12 cellular contexts compared by ENCODE assay signal in the genomic region with DNA sequence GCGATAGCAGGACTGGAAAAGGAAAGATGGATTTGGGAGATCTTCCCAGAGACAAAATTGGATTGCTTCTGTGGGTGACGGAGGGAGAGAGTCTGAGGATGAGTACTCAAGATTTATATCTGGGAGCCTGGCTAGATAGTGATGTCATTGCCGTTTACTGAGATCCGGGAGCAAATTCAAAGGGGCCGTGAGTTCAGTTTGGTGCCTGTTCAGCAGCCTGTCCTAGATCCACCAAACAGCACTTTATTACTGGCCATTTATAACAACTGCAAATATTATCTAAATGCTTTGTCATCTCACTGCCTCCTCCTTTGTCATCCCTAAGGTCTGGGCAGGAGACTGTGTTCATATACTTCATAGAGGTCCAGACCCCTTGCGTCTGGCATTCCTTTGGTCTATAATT. TPM values are rescaled to one million over a fixed set of nuclear protein-coding genes. Genes with fewer than 3 reads are reported as not detected.
DNase-seq lines count a peak whose midpoint lies in the region; ATAC-seq and TF ChIP-seq lines count a peak whose summit lies in the region.
"Had no signal": no experiment of that assay in that cellular context is flagged by ENCODE, and none has a peak within 500 bp of the region (broad histone marks: within the 10 kb centered on the region; RNA-seq: fewer than 3 reads in every experiment).

No MANE protein-coding gene starts in this region.

- H3K9me3 ChIP-seq in SJSA1 (replicated peaks) (no peaks in the 10 kb centered on the region), fibroblast of lung (ENCODE audit: control insufficient read depth, insufficient read depth, low read depth, low read length) (no peaks in the 10 kb centered on the region), skeletal muscle satellite cell (replicated peaks; ENCODE audit: low read length) (no peaks in the 10 kb centered on the region)

- no peak overlapping the region for H3K4me3 Mint-ChIP-seq in activated CD4-positive, alpha-beta T cell treated with anti-CD3 and anti-CD28 coated beads for 36 hours

- no peak overlapping the region for H3K9ac ChIP-seq in fibroblast of lung (ENCODE audit: insufficient read depth, low read length)
- H3K9ac ChIP-seq in skeletal muscle satellite cell (ENCODE audit: low read depth, low read length) = no peak overlapping the region

- TF ChIP-seq CTCF in fibroblast of lung (conservative IDR thresholded peaks at IDR 0.05 in 1 of 2, IDR thresholded peaks at IDR 0.05 in 1 of 2; ENCODE audit: low read depth in 1 of 2, low read length in 2 of 2) = no peak

- H3K36me3 ChIP-seq in SJSA1 (peaks cover 4% of the 10 kb centered on the region; the same call in 1 of the 2 replicates), fibroblast of lung (ENCODE audit: control insufficient read depth, insufficient read depth, low read length) (no peaks in the 10 kb centered on the region), skeletal muscle satellite cell (ENCODE audit: insufficient read depth, low read length) (no peaks in the 10 kb centered on the region)

- peaks cover 87% of the 10 kb centered on the region for H3K79me2 ChIP-seq in fibroblast of lung (ENCODE audit: control insufficient read depth, insufficient read depth, low read length)

- DNase-seq in activated CD4-positive, alpha-beta T cell treated with anti-CD3 and anti-CD28 coated beads for 36 hours = no peak
- no peak for DNase-seq in activated CD4-positive, alpha-beta T cell treated with anti-CD3 and anti-CD28 coated beads for 1 hour
- DNase-seq in SJSA1 (ENCODE audit: low read depth in 1 of 2, low spot score in 2 of 2) = peak in 1 of 2 experiments; percentile 34
- DNase-seq in fibroblast of lung (ENCODE audit: low read depth in 2 of 2) = peak in 1 of 2 donors; percentile 46
- DNase-seq: head of caudate nucleus, naive B cell, trophoblast cell had no signal

- no peaks in the 10 kb centered on the region for H4K20me1 ChIP-seq in fibroblast of lung (ENCODE audit: control insufficient read depth, extremely low read depth, insufficient read depth, low read length)

- H3K27ac ChIP-seq in SJSA1 = peak overlapping the region; percentile 37
- H3K27ac ChIP-seq in fibroblast of lung (ENCODE audit: insufficient read depth, low read length) = peak overlapping the region; percentile 64

- peaks cover 83% of the 10 kb centered on the region for H3K4me1 Mint-ChIP-seq in activated CD4-positive, alpha-beta T cell treated with anti-CD3 and anti-CD28 coated beads for 36 hours

- CTCF ChIA-PET in activated CD4-positive, alpha-beta T cell treated with anti-CD3 and anti-CD28 coated beads for 36 hours (lab: Charles Lee) = interaction anchor here (0.7 to 15.5 kb wide), 6 partner anchors 10 to 199 kb away, joined by 3 to 175 read pairs (median 4); no protein-coding TSS in a partner anchor

- H3K27ac Mint-ChIP-seq in activated CD4-positive, alpha-beta T cell treated with anti-CD3 and anti-CD28 coated beads for 36 hours = peak overlapping the region; percentile 35

- no peaks in the 10 kb centered on the region for H3K9me3 Mint-ChIP-seq in activated CD4-positive, alpha-beta T cell treated with anti-CD3 and anti-CD28 coated beads for 36 hours (ENCODE audit: low read depth)
- H3K9me3 Mint-ChIP-seq: naive B cell had no signal

- H3K4me1 ChIP-seq in SJSA1 (replicated peaks) = peaks cover 44% of the 10 kb centered on the region
- H3K4me1 ChIP-seq in fibroblast of lung (ENCODE audit: control insufficient read depth, extremely low read depth, insufficient read depth, low read length) = peaks cover 33% of the 10 kb centered on the region
- peaks cover 47% of the 10 kb centered on the region for H3K4me1 ChIP-seq in skeletal muscle satellite cell (ENCODE audit: control insufficient read depth, insufficient read depth, low read length)

- intact Hi-C loops in activated CD4-positive, alpha-beta T cell treated with anti-CD3 and anti-CD28 coated beads for 36 hours (cut with DNase I, micrococcal nuclease) = no loop called here

- H3K4me2 ChIP-seq in fibroblast of lung (ENCODE audit: extremely low read depth, insufficient read depth, low read length) = peak overlapping the region; percentile 41
- H3K4me2 ChIP-seq in skeletal muscle satellite cell (ENCODE audit: low read length) = peak overlapping the region; percentile 22

- H3K36me3 Mint-ChIP-seq in activated CD4-positive, alpha-beta T cell treated with anti-CD3 and anti-CD28 coated beads for 36 hours (ENCODE audit: low read depth) = no peaks in the 10 kb centered on the region
- H3K36me3 Mint-ChIP-seq: naive B cell had no signal

- no peak overlapping the region for H3K4me3 ChIP-seq in SJSA1
- no peak overlapping the region for H3K4me3 ChIP-seq in fibroblast of lung (replicated peaks in 1 of 4; ENCODE audit: control extremely low read depth in 1 of 4, insufficient read depth in 1 of 4, low read depth in 3 of 4, low read length in 4 of 4)
- H3K4me3 ChIP-seq in skeletal muscle satellite cell (ENCODE audit: low read length) = no peak overlapping the region

- no peaks in the 10 kb centered on the region for H3K27me3 Mint-ChIP-seq in activated CD4-positive, alpha-beta T cell treated with anti-CD3 and anti-CD28 coated beads for 36 hours
- H3K27me3 Mint-ChIP-seq: naive B cell had no signal

- H2AFZ ChIP-seq in fibroblast of lung (ENCODE audit: low read length) = no peak overlapping the region

- POLR2A ChIA-PET in activated CD4-positive, alpha-beta T cell treated with anti-CD3 and anti-CD28 coated beads for 36 hours (lab: Charles Lee) = interaction anchor here (0.7 to 1.3 kb wide), 2 partner anchors 23 to 55 kb away, joined by 4 to 6 read pairs; no protein-coding TSS in a partner anchor

- H3K27me3 ChIP-seq in SJSA1 (replicated peaks) (no peaks in the 10 kb centered on the region), fibroblast of lung (ENCODE audit: control insufficient read depth, insufficient read depth, low read length) (no peaks in the 10 kb centered on the region), skeletal muscle satellite cell (ENCODE audit: control insufficient read depth, insufficient read depth, low read length) (no peaks in the 10 kb centered on the region)

- ATAC-seq in activated CD4-positive, alpha-beta T cell treated with anti-CD3 and anti-CD28 coated beads for 36 hours = no peak
- no peak for ATAC-seq in HG03135 (IDR thresholded peaks at IDR 0.05; ENCODE audit: unreplicated experiment)
- ATAC-seq in GM21717 (IDR thresholded peaks at IDR 0.05; ENCODE audit: unreplicated experiment) = no peak
- no peak for ATAC-seq in HG02852 (IDR thresholded peaks at IDR 0.05; ENCODE audit: unreplicated experiment)

RNA-seq across cellular contexts. Expression of a gene that starts 29.2 kb away (rescaled TPM):
- 10 to 100 TPM; 62.8 to 64.7 TPM for total RNA-seq in activated CD4-positive, alpha-beta T cell treated with anti-CD3 and anti-CD28 coated beads for 36 hours
- 45.4 and 58.6 TPM in 2 replicates for total RNA-seq in SJSA1 (2014; rRNA removed; shearing (Covaris generic))
- total RNA-seq in fibroblast of lung = 31.3 and 51.9 TPM in 2 replicates
- 74.4 and 85.7 TPM in 2 replicates for polyA plus RNA-seq in fibroblast of lung
- polyA plus RNA-seq in fibroblast of lung (2012) = 65.5 and 70.1 TPM in 2 replicates
- 138 and 201 TPM in 2 replicates for polyA minus RNA-seq in fibroblast of lung (ENCODE audit: low replicate concordance)
- 20.8 and 29.5 TPM in 2 replicates for total RNA-seq in skeletal muscle satellite cell (2012; rRNA removed)

RNA-seq across cellular contexts. Expression of a gene that starts 56.7 kb away (rescaled TPM):
- not detected for total RNA-seq in activated CD4-positive, alpha-beta T cell treated with anti-CD3 and anti-CD28 coated beads for 36 hours
- not detected in 2 replicates for total RNA-seq in SJSA1 (2014; rRNA removed; shearing (Covaris generic))
- not detected in 2 replicates for total RNA-seq in fibroblast of lung
- not detected in 2 replicates for polyA plus RNA-seq in fibroblast of lung
- polyA plus RNA-seq in fibroblast of lung (2012) = not detected in 2 replicates
- polyA minus RNA-seq in fibroblast of lung (ENCODE audit: low replicate concordance) = not detected in 2 replicates
- total RNA-seq in skeletal muscle satellite cell (2012; rRNA removed) = not detected in 2 replicates
- total RNA-seq: HT1080 had no signal

RNA-seq across cellular contexts. Expression of a gene that starts 58.4 kb away (rescaled TPM):
- 1 to 10 TPM; 1.3 to 1.6 TPM for total RNA-seq in activated CD4-positive, alpha-beta T cell treated with anti-CD3 and anti-CD28 coated beads for 36 hours
- not detected in 2 replicates for total RNA-seq in SJSA1 (2014; rRNA removed; shearing (Covaris generic))
- total RNA-seq in fibroblast of lung = not detected in 2 replicates
- polyA plus RNA-seq in fibroblast of lung = not detected in 2 replicates
- not detected in 2 replicates for polyA plus RNA-seq in fibroblast of lung (2012)
- polyA minus RNA-seq in fibroblast of lung (ENCODE audit: low replicate concordance) = not detected in 2 replicates
- not detected in 2 replicates for total RNA-seq in skeletal muscle satellite cell (2012; rRNA removed)
- total RNA-seq: HT1080 had no signal
